In genomic region chr13:78999494-78999893, GRCh38 we compare ENCODE assay signal across 11 cellular contexts.
"Had no signal": no experiment of that assay in that cellular context is flagged by ENCODE, and none has a peak within 500 bp of the region (broad histone marks: within the 10 kb centered on the region; RNA-seq: fewer than 3 reads in every experiment).

No MANE protein-coding gene starts in this region.

- ATAC-seq: GM23338, HCT116 had no signal

- FAIRE-seq: H1, H54 had no signal

- H3K9ac ChIP-seq: GM23248 had no signal

- DNase-seq: GM23248, GOT3, H7, H9, HCEC 1CT, HFFc6 had no signal

- H3K4me1 ChIP-seq: HAP-1 had no signal

- H3K4me2 ChIP-seq: GM23338 had no signal

- H3K9me3 ChIP-seq: HAP-1 had no signal

- H2AFZ ChIP-seq: GM23248, GM23338 had no signal

- H3K27ac ChIP-seq: GM23248 had no signal

- H3K36me3 ChIP-seq: HAP-1 had no signal

- H3K4me3 ChIP-seq: GM23248, GM23338, HAP-1 had no signal
